In genomic region chr17:73625975-73626706, GRCh38 we compare ENCODE assay signal across 18 cellular contexts. TPM values are rescaled to one million over a fixed set of nuclear protein-coding genes. Genes with fewer than 3 reads are reported as not detected.
DNase-seq lines count a peak whose midpoint lies in the region; ATAC-seq, FAIRE-seq and TF ChIP-seq lines count a peak whose summit lies in the region.
"Had no signal": no experiment of that assay in that cellular context is flagged by ENCODE, and none has a peak within 500 bp of the region (broad histone marks: within the 10 kb centered on the region; RNA-seq: fewer than 3 reads in every experiment).

No MANE protein-coding gene starts in this region.

- intact Hi-C loops in prostate gland (cut with DNase I), result no loop called here

- H4K20me1 ChIP-seq in GM23338 (replicated peaks; ENCODE audit: insufficient read depth), result no peaks in the 10 kb centered on the region; the same call in 1 of the 2 replicates
- no peaks in the 10 kb centered on the region for H4K20me1 ChIP-seq in astrocyte (ENCODE audit: insufficient read depth, low read length)
- no peaks in the 10 kb centered on the region for H4K20me1 ChIP-seq in hepatocyte (ENCODE audit: insufficient read depth, poor library complexity, severe bottlenecking)

- no peak overlapping the region for H3K27ac ChIP-seq in GM23338 (ENCODE audit: low read depth)
- no peak overlapping the region for H3K27ac ChIP-seq in astrocyte (ENCODE audit: low read depth, low read length)
- no peak overlapping the region for H3K27ac ChIP-seq in hepatocyte
- H3K27ac ChIP-seq in prostate gland, result peak overlapping the region; percentile 46 to 69
- no peak overlapping the region for H3K27ac ChIP-seq in brain microvascular endothelial cell
- H3K27ac ChIP-seq: uterus had no signal

- H3K27ac Mint-ChIP-seq in GM23338 (no peak overlapping the region; the same call in 1 of the 2 replicates), astrocyte (ENCODE audit: unreplicated experiment) (peak overlapping the region; percentile 34)
- H3K27ac Mint-ChIP-seq: activated naive CD4-positive, alpha-beta T cell treated with anti-CD3 and anti-CD28 coated beads, Interleukin-2, amount 10 ng/mL, durations not matched to agents 7 days and 5 days; memory B cell had no signal

- H3K4me1 Mint-ChIP-seq in GM23338 (peaks cover 25% of the 10 kb centered on the region), astrocyte (ENCODE audit: low read depth, unreplicated experiment) (peaks cover 17% of the 10 kb centered on the region)

- H3K9ac ChIP-seq in astrocyte (ENCODE audit: low read length), result no peak overlapping the region

- H3K9me2 ChIP-seq in GM23338 (ENCODE audit: insufficient read depth), result no peaks in the 10 kb centered on the region
- H3K9me2 ChIP-seq in hepatocyte (replicated peaks; ENCODE audit: insufficient read depth), result no peaks in the 10 kb centered on the region

- WGBS in hepatocyte (ENCODE audit: low lambda C conversion rate, missing lambda C conversion rate), result 93% methylated on average over 13 of the region's 13 CpGs
- WGBS in prostate gland, result 51% methylated on average over 13 of the region's 13 CpGs

- peak; percentile 35 for ATAC-seq in GM23338
- ATAC-seq in GM19328 (IDR thresholded peaks at IDR 0.05; ENCODE audit: unreplicated experiment), result no peak
- ATAC-seq in GM18861 (IDR thresholded peaks at IDR 0.05; ENCODE audit: unreplicated experiment), result no peak

- H3K79me2 ChIP-seq in GM23338 (replicated peaks; ENCODE audit: insufficient read depth) (no peaks in the 10 kb centered on the region), astrocyte (ENCODE audit: insufficient read depth, low read length) (no peaks in the 10 kb centered on the region), hepatocyte (no peaks in the 10 kb centered on the region)

- H3K27me3 ChIP-seq in GM23338 (ENCODE audit: insufficient read depth) (no peaks in the 10 kb centered on the region), astrocyte (ENCODE audit: insufficient read depth, low read length) (no peaks in the 10 kb centered on the region), hepatocyte (no peaks in the 10 kb centered on the region), prostate gland (replicated peaks; ENCODE audit: insufficient read depth) (no peaks in the 10 kb centered on the region), brain microvascular endothelial cell (replicated peaks) (no peaks in the 10 kb centered on the region)
- H3K27me3 ChIP-seq: uterus had no signal

- H3K4me3 ChIP-seq in GM23338, result no peak overlapping the region
- H3K4me3 ChIP-seq in astrocyte (ENCODE audit: insufficient read depth, low read depth, low read length), result no peak overlapping the region
- no peak overlapping the region for H3K4me3 ChIP-seq in hepatocyte
- no peak overlapping the region for H3K4me3 ChIP-seq in prostate gland
- H3K4me3 ChIP-seq in brain microvascular endothelial cell (ENCODE audit: low read depth, low read length), result no peak overlapping the region
- H3K4me3 ChIP-seq: uterus had no signal

- no peaks in the 10 kb centered on the region for H3K36me3 Mint-ChIP-seq in GM23338 (ENCODE audit: low read depth)
- peaks cover 6% of the 10 kb centered on the region for H3K36me3 Mint-ChIP-seq in astrocyte (ENCODE audit: low read depth, unreplicated experiment)
- H3K36me3 Mint-ChIP-seq: activated naive CD4-positive, alpha-beta T cell treated with anti-CD3 and anti-CD28 coated beads, Interleukin-2, amount 10 ng/mL, durations not matched to agents 7 days and 5 days; memory B cell had no signal

- TF ChIP-seq POLR2A in prostate gland (IDR thresholded peaks at IDR 0.05), result no peak

- H2AFZ ChIP-seq in GM23338 (no peak overlapping the region), astrocyte (ENCODE audit: low read depth, low read length) (no peak overlapping the region), hepatocyte (no peak overlapping the region)

- H3K9me3 Mint-ChIP-seq in GM23338 (no peaks in the 10 kb centered on the region), astrocyte (ENCODE audit: unreplicated experiment) (no peaks in the 10 kb centered on the region)
- H3K9me3 Mint-ChIP-seq: activated naive CD4-positive, alpha-beta T cell treated with anti-CD3 and anti-CD28 coated beads, Interleukin-2, amount 10 ng/mL, durations not matched to agents 7 days and 5 days; memory B cell had no signal

- no peak for DNase-seq in GM23338 (ENCODE audit: low spot score)
- no peak for DNase-seq in astrocyte (ENCODE audit: low read depth)
- peak; percentile 31 for DNase-seq in hepatocyte (ENCODE audit: low spot score)
- DNase-seq in prostate gland (ENCODE audit: low spot score), result peak; percentile 72
- no peak for DNase-seq in dermis blood vessel endothelial cell
- no peak for DNase-seq in brain microvascular endothelial cell
- DNase-seq: activated CD4-positive, alpha-beta T cell treated with anti-CD3 and anti-CD28 coated beads for 4 hours; activated naive CD4-positive, alpha-beta T cell treated with anti-CD3 and anti-CD28 coated beads, Interleukin-2, amount 10 ng/mL, durations not matched to agents 7 days and 5 days; effector CD8-positive, alpha-beta T cell; foreskin fibroblast; NCI-H2171; SHP77 treated with DMSO at 0.1 percent for 48 hours; stimulated activated naive CD4-positive, alpha-beta T cell treated with Interleukin-2 at 50 U/mL for 16 hours; T-helper 9 cell; uterus had no signal

- in situ Hi-C loops in brain microvascular endothelial cell (cut with HindIII; ENCODE audit: low pct_ligation_motif_present, low sequenced_read_pairs), result no loop called here

- H3K4me3 Mint-ChIP-seq in GM23338 (no peak overlapping the region), astrocyte (ENCODE audit: unreplicated experiment) (no peak overlapping the region)
- H3K4me3 Mint-ChIP-seq: activated naive CD4-positive, alpha-beta T cell treated with anti-CD3 and anti-CD28 coated beads, Interleukin-2, amount 10 ng/mL, durations not matched to agents 7 days and 5 days; memory B cell had no signal

- H3K27me3 Mint-ChIP-seq in GM23338 (ENCODE audit: insufficient read depth, low read depth, poor library complexity) (peaks cover 7% of the 10 kb centered on the region), astrocyte (ENCODE audit: low read depth, unreplicated experiment) (peaks cover 2% of the 10 kb centered on the region)
- H3K27me3 Mint-ChIP-seq: memory B cell had no signal

- no peaks in the 10 kb centered on the region for H3K9me3 ChIP-seq in astrocyte (ENCODE audit: insufficient read depth, low read depth, low read length)
- H3K9me3 ChIP-seq in hepatocyte (ENCODE audit: low read depth), result no peaks in the 10 kb centered on the region
- no peaks in the 10 kb centered on the region for H3K9me3 ChIP-seq in prostate gland
- H3K9me3 ChIP-seq: uterus had no signal

- no peaks in the 10 kb centered on the region for H3F3A ChIP-seq in GM23338 (replicated peaks; ENCODE audit: low read depth)

- H3K4me1 ChIP-seq in GM23338 (ENCODE audit: insufficient read depth), result no peaks in the 10 kb centered on the region; the same call in 1 of the 2 replicates
- H3K4me1 ChIP-seq in astrocyte (ENCODE audit: insufficient read depth, low read length), result no peaks in the 10 kb centered on the region
- H3K4me1 ChIP-seq in hepatocyte (ENCODE audit: insufficient read depth), result peaks cover 7% of the 10 kb centered on the region
- no peaks in the 10 kb centered on the region for H3K4me1 ChIP-seq in prostate gland (replicated peaks)
- H3K4me1 ChIP-seq: uterus had no signal

- TF ChIP-seq CTCF in GM23338 (conservative IDR thresholded peaks at IDR 0.05; ENCODE audit: low read depth in 2 of 2), result no peak
- no peak for TF ChIP-seq CTCF in astrocyte (IDR thresholded peaks at IDR 0.05; ENCODE audit: insufficient read depth, low read depth, low read length)
- TF ChIP-seq CTCF in hepatocyte (IDR thresholded peaks at IDR 0.05; ENCODE audit: poor library complexity), result no peak
- no peak for TF ChIP-seq CTCF in prostate gland (IDR thresholded peaks at IDR 0.05)
- no peak for TF ChIP-seq CTCF in brain microvascular endothelial cell (IDR thresholded peaks at IDR 0.05; ENCODE audit: low read depth, low read length, missing control alignments)

- H3K36me3 ChIP-seq in GM23338 (ENCODE audit: insufficient read depth) (no peaks in the 10 kb centered on the region), astrocyte (ENCODE audit: insufficient read depth, low read length) (no peaks in the 10 kb centered on the region), hepatocyte (replicated peaks; ENCODE audit: insufficient read depth, low read depth) (no peaks in the 10 kb centered on the region), prostate gland (no peaks in the 10 kb centered on the region), brain microvascular endothelial cell (replicated peaks) (no peaks in the 10 kb centered on the region)
- H3K36me3 ChIP-seq: uterus had no signal

- FAIRE-seq in astrocyte (lab: Jason Lieb, UNC), result no peak

- H3K4me2 ChIP-seq in GM23338 (no peak overlapping the region), astrocyte (ENCODE audit: low read length) (no peak overlapping the region), hepatocyte (no peak overlapping the region)

TF ChIP-seq in GM23338, 12 proteins besides CTCF, POLR2A, EP300 and RAD21 (continues in another document):
- TF ChIP-seq ETS1 (IDR thresholded peaks at IDR 0.05), result no peak
- TF ChIP-seq POLR2AphosphoS5 (IDR thresholded peaks at IDR 0.05; ENCODE audit: low read depth), result no peak
- TF ChIP-seq CREB1 (CRISPR knock-in tag; IDR thresholded peaks at IDR 0.05; ENCODE audit: low read depth), result no peak

RNA-seq across cellular contexts. Expression of gene SDK2, which starts 18.1 kb away (rescaled TPM):
- total RNA-seq in GM23338 (2014; rRNA removed; shearing (Covaris generic)), result 3.7 and 5.1 TPM in 2 replicates
- polyA plus RNA-seq in GM23338 (2016; fragmentation: Nextera tagmentation; extraction: Ambion mirVana), result 0.74 and 0.99 TPM in 2 replicates
- total RNA-seq in astrocyte, result 11.2 and 12.4 TPM in 2 replicates
- 1.0 and 1.2 TPM in 2 replicates for total RNA-seq in hepatocyte
- 0.52 and 0.59 TPM in 2 replicates for polyA plus RNA-seq in hepatocyte
- total RNA-seq in prostate gland, result 10 to 100 TPM; 16.5 to 26.3 TPM
- not detected in 2 replicates for total RNA-seq in dermis blood vessel endothelial cell

Comparison
In these comparisons a context has a peak if more than half of its experiments do, and no peak if none do; other contexts are left out.
1. DNase-seq: peak in hepatocyte (single experiment) and prostate gland (single experiment); none in GM23338 (single experiment), astrocyte (single experiment), dermis blood vessel endothelial cell (single experiment) and brain microvascular endothelial cell (single experiment).
2. H3K27ac ChIP-seq: peak in prostate gland (2 of 2); none in GM23338 (single experiment), astrocyte (single experiment), hepatocyte (single experiment) and brain microvascular endothelial cell (single experiment).